ENCODE assay signal across 11 cellular contexts in genomic region chr5:17314907-17315471, GRCh38.
DNase-seq lines count a peak whose midpoint lies in the region; ATAC-seq and TF ChIP-seq lines count a peak whose summit lies in the region.
"Had no signal": no experiment of that assay in that cellular context is flagged by ENCODE, and none has a peak within 500 bp of the region (broad histone marks: within the 10 kb centered on the region; RNA-seq: fewer than 3 reads in every experiment).

No MANE protein-coding gene starts in this region.

- H2AFZ ChIP-seq in smooth muscle cell (ENCODE audit: low read depth): no peak overlapping the region

- H3K27ac ChIP-seq in Panc1 (ENCODE audit: low read length): peak overlapping the region; percentile 13; the same call in 1 of the 2 replicates
- no peak overlapping the region for H3K27ac ChIP-seq in smooth muscle cell (ENCODE audit: low read depth)

- peak overlapping the region in 3 of 4 donors; percentile 2 to 19 (median 9) for H3K4me3 Mint-ChIP-seq in IgD-negative memory B cell

- no peak for ATAC-seq in Panc1

- H3K36me3 ChIP-seq in Panc1 (ENCODE audit: control insufficient read depth, insufficient read depth, low read length) (no peaks in the 10 kb centered on the region), smooth muscle cell (ENCODE audit: low read depth) (no peaks in the 10 kb centered on the region)

- H3K79me2 ChIP-seq in smooth muscle cell (ENCODE audit: low read depth): no peaks in the 10 kb centered on the region

- no peaks in the 10 kb centered on the region for H3K9me3 ChIP-seq in Panc1 (ENCODE audit: control insufficient read depth, insufficient read depth, low read depth, low read length)
- H3K9me3 ChIP-seq in smooth muscle cell (replicated peaks; ENCODE audit: low read depth): no peaks in the 10 kb centered on the region

- peak overlapping the region; percentile 35 for H3K4me2 ChIP-seq in smooth muscle cell

- no TSS peak for BruUV-seq in Panc1 (replicated peaks; lab: Mats Ljungman, UMichigan)

- intact Hi-C loops in Panc1 (cut with micrococcal nuclease; ENCODE audit: unreplicated experiment): no loop called here

- peaks cover 3% of the 10 kb centered on the region for H3K27me3 Mint-ChIP-seq in IgD-negative memory B cell

- peak; percentile 28 for DNase-seq in NCI-H446 treated with DMSO at 0.1 percent for 48 hours (lab: John Stamatoyannopoulos, UW)
- DNase-seq in NCI-H446 (lab: John Stamatoyannopoulos, UW): no peak
- no peak for DNase-seq in Panc1 (ENCODE audit: low read depth, low spot score)
- no peak for DNase-seq in smooth muscle cell (lab: John Stamatoyannopoulos, UW; ENCODE audit: unreplicated experiment)
- DNase-seq in foreskin melanocyte: no peak
- DNase-seq in putamen (ENCODE audit: low spot score): no peak
- DNase-seq in stimulated activated CD4-positive, alpha-beta T cell treated with anti-CD3 and anti-CD28 coated beads, Interleukin-15, amount 100 ng/mL, for 24 hours: no peak
- DNase-seq: activated effector memory CD4-positive, alpha-beta T cell treated with Interleukin-2 at 50 U/mL for 16 hours; posterior cingulate gyrus; T-helper 9 cell had no signal

- in situ Hi-C loops in Panc1 (cut with HindIII; ENCODE audit: low pct_unique_long_range_greater_than_20kb, low sequenced_read_pairs): no loop called here

- POLR2A ChIA-PET in Panc1 (lab: Charles Lee): no interaction called here

- peaks cover 25% of the 10 kb centered on the region for H3K4me1 ChIP-seq in Panc1 (ENCODE audit: control insufficient read depth, insufficient read depth, low read length)
- H3K4me1 ChIP-seq in smooth muscle cell (ENCODE audit: low read depth): peaks cover 6% of the 10 kb centered on the region

- no peaks in the 10 kb centered on the region for H3K36me3 Mint-ChIP-seq in IgD-negative memory B cell

- CTCF ChIA-PET in Panc1 (lab: Charles Lee): interaction anchor here (0.6 kb wide), 1 partner anchor 31 kb away, joined by 5 read pairs; no protein-coding TSS in a partner anchor

- H4K20me1 ChIP-seq in smooth muscle cell (ENCODE audit: low read depth): no peaks in the 10 kb centered on the region

- no peak overlapping the region for H3K4me3 ChIP-seq in Panc1 (ENCODE audit: low read depth in 2 of 2, low read length in 2 of 2)
- H3K4me3 ChIP-seq in smooth muscle cell: no peak overlapping the region

- no peaks in the 10 kb centered on the region for H3K27me3 ChIP-seq in Panc1 (ENCODE audit: control insufficient read depth, insufficient read depth, low read length)
- H3K27me3 ChIP-seq in smooth muscle cell (ENCODE audit: low read depth): no peaks in the 10 kb centered on the region

- H3K27ac Mint-ChIP-seq in IgD-negative memory B cell: peak overlapping the region in 2 of 3 donors; percentile 1 to 71

- H3K4me1 Mint-ChIP-seq in IgD-negative memory B cell: peaks cover 38 to 45% (median 39%) of the 10 kb centered on the region in 3 donors

- H3F3A ChIP-seq in smooth muscle cell (ENCODE audit: low read depth): peaks cover 18% of the 10 kb centered on the region

- 78% methylated on average over 5 of the region's 5 CpGs for WGBS in smooth muscle cell (ENCODE audit: low lambda C conversion rate)

- H3K9me3 Mint-ChIP-seq in IgD-negative memory B cell: peaks cover 1 to 4% (median 3%) of the 10 kb centered on the region in 3 donors

- no peak overlapping the region for H3K9ac ChIP-seq in smooth muscle cell (ENCODE audit: low read depth)

- no peak for TF ChIP-seq CTCF in Panc1 (IDR thresholded peaks at IDR 0.05)
- no peak for TF ChIP-seq CTCF in smooth muscle cell (IDR thresholded peaks at IDR 0.05; ENCODE audit: borderline replicate concordance, insufficient read depth, poor library complexity, severe bottlenecking)
